In genomic region chr9:130857864-130858730, GRCh38 we compare ENCODE assay signal across 2 cellular contexts.
A peak's percentile ranks its signal among the peaks of the same experiment; 100 is the strongest.
TF ChIP-seq lines count a peak whose summit lies in the region.

No MANE protein-coding gene starts in this region.

TF ChIP-seq in HCT116, 20 proteins besides CTCF, POLR2A, EP300 and RAD21:
- TF ChIP-seq MAX (IDR thresholded peaks at IDR 0.05) (no peak), EGR1 (IDR thresholded peaks at IDR 0.05; ENCODE audit: low read depth) (no peak), ZFX (IDR thresholded peaks at IDR 0.05) (no peak), SIN3A (IDR thresholded peaks at IDR 0.05; ENCODE audit: low read depth) (no peak), ZBTB33 (IDR thresholded peaks at IDR 0.05; ENCODE audit: extremely low read depth, insufficient replicate concordance, low read length) (no peak), CBX3 (IDR thresholded peaks at IDR 0.05; ENCODE audit: low read depth) (no peak), ATF3 (IDR thresholded peaks at IDR 0.05) (no peak), ZNF274 (IDR thresholded peaks at IDR 0.05; ENCODE audit: low read depth, low read length) (no peak), POLR2AphosphoS5 (IDR thresholded peaks at IDR 0.05; ENCODE audit: low read depth, low read length) (no peak), YY1 (IDR thresholded peaks at IDR 0.05; ENCODE audit: extremely low read depth, insufficient replicate concordance, low read depth, low read length) (no peak), ELF1 (IDR thresholded peaks at IDR 0.05; ENCODE audit: borderline replicate concordance, low read depth) (no peak), SRF (IDR thresholded peaks at IDR 0.05; ENCODE audit: low read depth) (no peak), REST (IDR thresholded peaks at IDR 0.05; ENCODE audit: low read depth) (no peak), EZH2phosphoT487 (IDR thresholded peaks at IDR 0.05; ENCODE audit: borderline replicate concordance) (no peak), EZH2 (IDR thresholded peaks at IDR 0.05) (no peak), FOSL1 (IDR thresholded peaks at IDR 0.05; ENCODE audit: low read depth) (no peak), JUND (IDR thresholded peaks at IDR 0.05) (no peak), TCF7L2 (IDR thresholded peaks at IDR 0.05; ENCODE audit: borderline replicate concordance, extremely low read depth, insufficient read depth, insufficient read length) (no peak), SP1 (IDR thresholded peaks at IDR 0.05; ENCODE audit: low read depth) (no peak), CEBPB (IDR thresholded peaks at IDR 0.05; ENCODE audit: low read depth) (no peak)

TF ChIP-seq in K562, 482 proteins besides CTCF, POLR2A, EP300 and RAD21:
- TF ChIP-seq KLF1 (tag; IDR thresholded peaks at IDR 0.05), result no peak
- peak in 1 of 2 experiments; percentile 70; a peak in 1 of 4 replicates for TF ChIP-seq MLX (CRISPR knock-in tag; conservative IDR thresholded peaks at IDR 0.05)
- TF ChIP-seq HMGXB4 (CRISPR knock-in tag; IDR thresholded peaks at IDR 0.05), result peak; percentile 93
